Comparison of ENCODE assay signal across 1 cellular context in the genomic region with DNA sequence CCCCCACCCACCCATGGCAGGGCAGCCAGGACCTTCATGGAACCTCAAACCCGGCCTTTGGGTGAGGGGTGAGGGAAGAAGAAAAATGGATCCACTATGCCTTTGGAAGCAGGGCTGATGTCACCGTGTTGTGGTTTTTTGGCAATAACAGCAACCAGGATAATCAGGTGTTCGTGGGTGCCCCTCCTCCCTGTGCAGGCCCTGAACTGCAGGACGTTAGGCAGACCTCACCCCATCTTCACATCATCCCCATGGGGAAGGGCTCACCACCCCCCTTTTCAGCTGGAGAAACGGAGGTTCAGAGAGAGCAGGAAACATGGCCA.
TF ChIP-seq lines count a peak whose summit lies in the region.

No MANE protein-coding gene starts in this region.

TF ChIP-seq in H1, 55 proteins besides CTCF, POLR2A, EP300 and RAD21:
- TF ChIP-seq YY1 (IDR thresholded peaks at IDR 0.05; ENCODE audit: low read depth, low read length) = no peak
- TF ChIP-seq NRF1 (IDR thresholded peaks at IDR 0.05; ENCODE audit: low read depth, low read length) = no peak
- TF ChIP-seq CHD1 (IDR thresholded peaks at IDR 0.05; ENCODE audit: low read depth, low read length) = no peak
- no peak for TF ChIP-seq HDAC6 (IDR thresholded peaks at IDR 0.05; ENCODE audit: low read depth, low read length)
- no peak for TF ChIP-seq SAP30 (IDR thresholded peaks at IDR 0.05; ENCODE audit: insufficient read depth, insufficient replicate concordance, low read length)
- TF ChIP-seq BACH1 (IDR thresholded peaks at IDR 0.05; ENCODE audit: low read length) = no peak
- TF ChIP-seq, protein P1, sequence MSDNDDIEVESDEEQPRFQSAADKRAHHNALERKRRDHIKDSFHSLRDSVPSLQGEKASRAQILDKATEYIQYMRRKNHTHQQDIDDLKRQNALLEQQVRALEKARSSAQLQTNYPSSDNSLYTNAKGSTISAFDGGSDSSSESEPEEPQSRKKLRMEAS (IDR thresholded peaks at IDR 0.05) = no peak
- TF ChIP-seq, protein P2, sequence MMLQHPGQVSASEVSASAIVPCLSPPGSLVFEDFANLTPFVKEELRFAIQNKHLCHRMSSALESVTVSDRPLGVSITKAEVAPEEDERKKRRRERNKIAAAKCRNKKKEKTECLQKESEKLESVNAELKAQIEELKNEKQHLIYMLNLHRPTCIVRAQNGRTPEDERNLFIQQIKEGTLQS (IDR thresholded peaks at IDR 0.05; ENCODE audit: insufficient read depth, low read depth, low read length) = no peak
- TF ChIP-seq HDAC2 (IDR thresholded peaks at IDR 0.05; ENCODE audit: borderline replicate concordance in 1 of 2, low read depth in 2 of 2, low read length in 2 of 2) = no peak
- no peak for TF ChIP-seq SIX5 (IDR thresholded peaks at IDR 0.05; ENCODE audit: low read depth, low read length)
- TF ChIP-seq GTF2F1 (IDR thresholded peaks at IDR 0.05; ENCODE audit: borderline replicate concordance, low read depth, low read length) = no peak
- TF ChIP-seq SP2 (IDR thresholded peaks at IDR 0.05; ENCODE audit: low read length) = no peak
- no peak for TF ChIP-seq GABPA (IDR thresholded peaks at IDR 0.05; ENCODE audit: borderline replicate concordance, insufficient read depth, low read length)
